ENCODE assay signal across 1 cellular context in the genomic region with DNA sequence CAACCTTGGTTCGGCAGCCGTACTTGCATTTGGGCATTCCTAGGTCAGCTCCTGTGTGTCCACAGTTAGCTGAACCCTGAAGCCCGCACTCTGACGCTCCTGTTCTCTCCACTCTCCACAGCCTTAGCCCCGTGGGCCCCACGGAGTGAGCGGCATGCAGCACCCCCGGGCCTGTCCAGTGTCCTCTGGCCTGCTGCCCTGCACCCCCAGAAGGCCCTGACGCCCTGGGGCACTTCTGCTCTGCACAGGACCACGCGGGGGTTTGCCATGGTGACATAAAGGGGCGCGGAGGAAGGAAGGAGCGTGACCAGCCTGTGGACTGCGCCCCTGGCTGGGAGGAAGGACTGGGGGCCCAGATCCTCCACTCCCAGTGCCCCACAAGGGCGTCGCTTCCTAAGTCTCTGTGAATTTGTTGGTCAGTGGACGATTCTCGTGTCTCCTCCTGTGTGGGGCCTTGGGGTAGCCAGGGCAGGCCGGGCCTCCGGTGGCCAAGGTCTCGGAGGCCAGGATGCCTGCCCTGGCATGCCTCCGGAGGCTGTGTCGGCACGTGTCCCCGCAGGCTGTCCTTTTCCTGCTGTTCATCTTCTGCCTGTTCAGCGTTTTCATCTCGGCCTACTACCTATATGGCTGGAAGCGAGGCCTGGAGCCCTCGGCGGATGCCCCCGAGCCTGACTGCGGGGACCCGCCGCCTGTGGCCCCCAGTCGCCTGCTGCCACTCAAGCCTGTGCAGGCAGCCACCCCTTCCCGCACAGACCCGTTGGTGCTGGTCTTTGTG.
TF ChIP-seq lines count a peak whose summit lies in the region.

No MANE protein-coding gene starts in this region.

TF ChIP-seq in H1, 55 proteins besides CTCF, POLR2A, EP300 and RAD21:
- TF ChIP-seq, protein P1, sequence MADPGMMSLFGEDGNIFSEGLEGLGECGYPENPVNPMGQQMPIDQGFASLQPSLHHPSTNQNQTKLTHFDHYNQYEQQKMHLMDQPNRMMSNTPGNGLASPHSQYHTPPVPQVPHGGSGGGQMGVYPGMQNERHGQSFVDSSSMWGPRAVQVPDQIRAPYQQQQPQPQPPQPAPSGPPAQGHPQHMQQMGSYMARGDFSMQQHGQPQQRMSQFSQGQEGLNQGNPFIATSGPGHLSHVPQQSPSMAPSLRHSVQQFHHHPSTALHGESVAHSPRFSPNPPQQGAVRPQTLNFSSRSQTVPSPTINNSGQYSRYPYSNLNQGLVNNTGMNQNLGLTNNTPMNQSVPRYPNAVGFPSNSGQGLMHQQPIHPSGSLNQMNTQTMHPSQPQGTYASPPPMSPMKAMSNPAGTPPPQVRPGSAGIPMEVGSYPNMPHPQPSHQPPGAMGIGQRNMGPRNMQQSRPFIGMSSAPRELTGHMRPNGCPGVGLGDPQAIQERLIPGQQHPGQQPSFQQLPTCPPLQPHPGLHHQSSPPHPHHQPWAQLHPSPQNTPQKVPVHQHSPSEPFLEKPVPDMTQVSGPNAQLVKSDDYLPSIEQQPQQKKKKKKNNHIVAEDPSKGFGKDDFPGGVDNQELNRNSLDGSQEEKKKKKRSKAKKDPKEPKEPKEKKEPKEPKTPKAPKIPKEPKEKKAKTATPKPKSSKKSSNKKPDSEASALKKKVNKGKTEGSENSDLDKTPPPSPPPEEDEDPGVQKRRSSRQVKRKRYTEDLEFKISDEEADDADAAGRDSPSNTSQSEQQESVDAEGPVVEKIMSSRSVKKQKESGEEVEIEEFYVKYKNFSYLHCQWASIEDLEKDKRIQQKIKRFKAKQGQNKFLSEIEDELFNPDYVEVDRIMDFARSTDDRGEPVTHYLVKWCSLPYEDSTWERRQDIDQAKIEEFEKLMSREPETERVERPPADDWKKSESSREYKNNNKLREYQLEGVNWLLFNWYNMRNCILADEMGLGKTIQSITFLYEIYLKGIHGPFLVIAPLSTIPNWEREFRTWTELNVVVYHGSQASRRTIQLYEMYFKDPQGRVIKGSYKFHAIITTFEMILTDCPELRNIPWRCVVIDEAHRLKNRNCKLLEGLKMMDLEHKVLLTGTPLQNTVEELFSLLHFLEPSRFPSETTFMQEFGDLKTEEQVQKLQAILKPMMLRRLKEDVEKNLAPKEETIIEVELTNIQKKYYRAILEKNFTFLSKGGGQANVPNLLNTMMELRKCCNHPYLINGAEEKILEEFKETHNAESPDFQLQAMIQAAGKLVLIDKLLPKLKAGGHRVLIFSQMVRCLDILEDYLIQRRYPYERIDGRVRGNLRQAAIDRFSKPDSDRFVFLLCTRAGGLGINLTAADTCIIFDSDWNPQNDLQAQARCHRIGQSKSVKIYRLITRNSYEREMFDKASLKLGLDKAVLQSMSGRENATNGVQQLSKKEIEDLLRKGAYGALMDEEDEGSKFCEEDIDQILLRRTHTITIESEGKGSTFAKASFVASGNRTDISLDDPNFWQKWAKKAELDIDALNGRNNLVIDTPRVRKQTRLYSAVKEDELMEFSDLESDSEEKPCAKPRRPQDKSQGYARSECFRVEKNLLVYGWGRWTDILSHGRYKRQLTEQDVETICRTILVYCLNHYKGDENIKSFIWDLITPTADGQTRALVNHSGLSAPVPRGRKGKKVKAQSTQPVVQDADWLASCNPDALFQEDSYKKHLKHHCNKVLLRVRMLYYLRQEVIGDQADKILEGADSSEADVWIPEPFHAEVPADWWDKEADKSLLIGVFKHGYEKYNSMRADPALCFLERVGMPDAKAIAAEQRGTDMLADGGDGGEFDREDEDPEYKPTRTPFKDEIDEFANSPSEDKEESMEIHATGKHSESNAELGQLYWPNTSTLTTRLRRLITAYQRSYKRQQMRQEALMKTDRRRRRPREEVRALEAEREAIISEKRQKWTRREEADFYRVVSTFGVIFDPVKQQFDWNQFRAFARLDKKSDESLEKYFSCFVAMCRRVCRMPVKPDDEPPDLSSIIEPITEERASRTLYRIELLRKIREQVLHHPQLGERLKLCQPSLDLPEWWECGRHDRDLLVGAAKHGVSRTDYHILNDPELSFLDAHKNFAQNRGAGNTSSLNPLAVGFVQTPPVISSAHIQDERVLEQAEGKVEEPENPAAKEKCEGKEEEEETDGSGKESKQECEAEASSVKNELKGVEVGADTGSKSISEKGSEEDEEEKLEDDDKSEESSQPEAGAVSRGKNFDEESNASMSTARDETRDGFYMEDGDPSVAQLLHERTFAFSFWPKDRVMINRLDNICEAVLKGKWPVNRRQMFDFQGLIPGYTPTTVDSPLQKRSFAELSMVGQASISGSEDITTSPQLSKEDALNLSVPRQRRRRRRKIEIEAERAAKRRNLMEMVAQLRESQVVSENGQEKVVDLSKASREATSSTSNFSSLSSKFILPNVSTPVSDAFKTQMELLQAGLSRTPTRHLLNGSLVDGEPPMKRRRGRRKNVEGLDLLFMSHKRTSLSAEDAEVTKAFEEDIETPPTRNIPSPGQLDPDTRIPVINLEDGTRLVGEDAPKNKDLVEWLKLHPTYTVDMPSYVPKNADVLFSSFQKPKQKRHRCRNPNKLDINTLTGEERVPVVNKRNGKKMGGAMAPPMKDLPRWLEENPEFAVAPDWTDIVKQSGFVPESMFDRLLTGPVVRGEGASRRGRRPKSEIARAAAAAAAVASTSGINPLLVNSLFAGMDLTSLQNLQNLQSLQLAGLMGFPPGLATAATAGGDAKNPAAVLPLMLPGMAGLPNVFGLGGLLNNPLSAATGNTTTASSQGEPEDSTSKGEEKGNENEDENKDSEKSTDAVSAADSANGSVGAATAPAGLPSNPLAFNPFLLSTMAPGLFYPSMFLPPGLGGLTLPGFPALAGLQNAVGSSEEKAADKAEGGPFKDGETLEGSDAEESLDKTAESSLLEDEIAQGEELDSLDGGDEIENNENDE (IDR thresholded peaks at IDR 0.05; ENCODE audit: insufficient replicate concordance, low read length), result no peak
- no peak for TF ChIP-seq SP1 (IDR thresholded peaks at IDR 0.05; ENCODE audit: low read depth, low read length)
- TF ChIP-seq SP4 (IDR thresholded peaks at IDR 0.05; ENCODE audit: low read length), result no peak
TF ChIP-seq in H1: peak in this region for 0.
